Comparison of ENCODE assay signal across 22 cellular contexts in genomic region chr1:220695426-220695825, GRCh38. TPM values are rescaled to one million over a fixed set of nuclear protein-coding genes. Genes with fewer than 3 reads are reported as not detected.
DNase-seq lines count a peak whose midpoint lies in the region; ATAC-seq lines count a peak whose summit lies in the region.
"Had no signal": no experiment of that assay in that cellular context is flagged by ENCODE, and none has a peak within 500 bp of the region (broad histone marks: within the 10 kb centered on the region; RNA-seq: fewer than 3 reads in every experiment).

No MANE protein-coding gene starts in this region.

- H3K18ac ChIP-seq in neuronal stem cell (ENCODE audit: low read length) (no peak overlapping the region), trophoblast cell (ENCODE audit: low read length) (no peak overlapping the region)

- H3K79me1 ChIP-seq in neuronal stem cell (ENCODE audit: low read depth, low read length) (peaks cover 2% of the 10 kb centered on the region), trophoblast cell (ENCODE audit: low read length) (peaks cover 10% of the 10 kb centered on the region)

- H3K4me2 ChIP-seq in neuronal stem cell (ENCODE audit: insufficient read depth, low read length, poor library complexity, severe bottlenecking): no peak overlapping the region
- no peak overlapping the region for H3K4me2 ChIP-seq in trophoblast cell (ENCODE audit: low read length)
- H3K4me2 ChIP-seq: BLaER1 had no signal

- H3K4me1 ChIP-seq in neuronal stem cell (ENCODE audit: control insufficient read depth in 2 of 2, insufficient read depth in 1 of 2, low read depth in 1 of 2, low read length in 2 of 2): peaks cover 0 to 2% of the 10 kb centered on the region in 2 donors
- H3K4me1 ChIP-seq in trophoblast cell (ENCODE audit: control insufficient read depth in 1 of 2, insufficient read depth in 2 of 2, low read length in 2 of 2): peaks cover 19 to 20% of the 10 kb centered on the region in 2 experiments
- H3K4me1 ChIP-seq: BE2C had no signal

- H3K9me3 ChIP-seq in neuronal stem cell (replicated peaks in 1 of 2; ENCODE audit: control insufficient read depth in 2 of 2, insufficient read depth in 1 of 2, low read depth in 1 of 2, low read length in 2 of 2) (no peaks in the 10 kb centered on the region), trophoblast cell (ENCODE audit: insufficient read depth, low read depth, low read length) (peaks cover 4% of the 10 kb centered on the region)
- H3K9me3 ChIP-seq: BE2C had no signal

- H3K36me3 ChIP-seq in neuronal stem cell (replicated peaks in 1 of 2; ENCODE audit: control insufficient read depth in 2 of 2, insufficient read depth in 2 of 2, low read length in 2 of 2): no peaks in the 10 kb centered on the region
- H3K36me3 ChIP-seq in trophoblast cell (ENCODE audit: control insufficient read depth in 1 of 2, insufficient read depth in 2 of 2, low read length in 2 of 2): peaks cover 8 to 14% of the 10 kb centered on the region in 2 experiments
- H3K36me3 ChIP-seq: BE2C, BLaER1 had no signal

- no peak overlapping the region for H3K4me3 ChIP-seq in neuronal stem cell (ENCODE audit: low read length in 2 of 2)
- H3K4me3 ChIP-seq in trophoblast cell (ENCODE audit: low read depth, low read length): no peak overlapping the region
- H3K4me3 ChIP-seq: BLaER1, GM12878 had no signal

- H3K14ac ChIP-seq in neuronal stem cell (ENCODE audit: low read length): no peak overlapping the region
- H3K14ac ChIP-seq in trophoblast cell (ENCODE audit: low read length): no peak overlapping the region

- no peak overlapping the region for H2BK15ac ChIP-seq in neuronal stem cell (ENCODE audit: low read length)

- peaks cover 6% of the 10 kb centered on the region for H3K79me2 ChIP-seq in trophoblast cell (ENCODE audit: control insufficient read depth, insufficient read depth, low read length, poor library complexity)

- no peak overlapping the region for H3K9ac ChIP-seq in neuronal stem cell (ENCODE audit: low read depth, low read length, poor library complexity)
- no peak overlapping the region for H3K9ac ChIP-seq in trophoblast cell (ENCODE audit: low read length)
- H3K9ac ChIP-seq: BLaER1 had no signal

- DNase-seq in neuronal stem cell (ENCODE audit: low spot score) (no peak), trophoblast cell (peak; percentile 90 to 96), RKO (ENCODE audit: low spot score) (no peak), CD1c-positive myeloid dendritic cell (ENCODE audit: extremely low spot score) (no peak)
- DNase-seq: 8988T; ACHN; BE2C; CD4-positive, alpha-beta memory T cell; CD4-positive, CD25-positive, alpha-beta regulatory T cell; CD8-positive, alpha-beta memory T cell; COR-L47; DMS 273 treated with DMSO at 0.1 percent for 48 hours; DMS153; DMS53; DMS79; DND-41; EL; GDM1 had no signal

- H2AK5ac ChIP-seq in neuronal stem cell (ENCODE audit: low read depth, low read length): no peak overlapping the region
- no peak overlapping the region for H2AK5ac ChIP-seq in trophoblast cell (ENCODE audit: low read length)

- H2BK5ac ChIP-seq in neuronal stem cell (ENCODE audit: low read length): peak overlapping the region; percentile 19
- H2BK5ac ChIP-seq in trophoblast cell (ENCODE audit: low read depth, low read length, poor library complexity): no peak overlapping the region

- no peak overlapping the region for H2BK12ac ChIP-seq in neuronal stem cell (ENCODE audit: low read length)
- H2BK12ac ChIP-seq in trophoblast cell (ENCODE audit: low read length): no peak overlapping the region

- H4K91ac ChIP-seq in neuronal stem cell (ENCODE audit: low read depth, low read length, poor library complexity): no peak overlapping the region
- no peak overlapping the region for H4K91ac ChIP-seq in trophoblast cell (ENCODE audit: low read depth, low read length)

- H2BK120ac ChIP-seq in neuronal stem cell (ENCODE audit: low read depth, low read length): no peak overlapping the region
- H2BK120ac ChIP-seq in trophoblast cell (ENCODE audit: insufficient read depth, low read length, poor library complexity): no peak overlapping the region

- H3K27me3 ChIP-seq in neuronal stem cell (ENCODE audit: control insufficient read depth in 3 of 3, insufficient read depth in 3 of 3, low read depth in 1 of 3, low read length in 3 of 3): peaks cover 2 to 38% (median 18%) of the 10 kb centered on the region in 3 experiments
- no peaks in the 10 kb centered on the region for H3K27me3 ChIP-seq in trophoblast cell (ENCODE audit: insufficient read depth, low read length)

- H4K8ac ChIP-seq in neuronal stem cell (ENCODE audit: low read depth, low read length) (no peak overlapping the region), trophoblast cell (ENCODE audit: low read depth, low read length) (no peak overlapping the region)

- no peak overlapping the region for H4K12ac ChIP-seq in trophoblast cell (ENCODE audit: low read depth, low read length)

- no CpG with 5 or more reads among the region's 4 CpGs for WGBS in neuronal stem cell (ENCODE audit: extremely low coverage in 2 of 2, insufficient read length in 2 of 2, insufficient replicate concordance in 1 of 2), 2 donors
- WGBS in trophoblast cell (ENCODE audit: extremely low coverage, insufficient coverage, insufficient read length): no CpG with 5 or more reads among the region's 4 CpGs

- no peak for ATAC-seq in HG02973 (IDR thresholded peaks at IDR 0.05; ENCODE audit: unreplicated experiment)
- ATAC-seq: GM12878 had no signal

- H3K4ac ChIP-seq in neuronal stem cell (ENCODE audit: low read length) (no peak overlapping the region), trophoblast cell (ENCODE audit: low read depth, low read length) (no peak overlapping the region)

- H3K27ac ChIP-seq in neuronal stem cell (replicated peaks; ENCODE audit: low read length) (no peak overlapping the region), trophoblast cell (ENCODE audit: low read depth, low read length) (peak overlapping the region; percentile 1)
- H3K27ac ChIP-seq: BLaER1, C4-2B had no signal

- no peak overlapping the region for H2AFZ ChIP-seq in neuronal stem cell (ENCODE audit: low read length)
- H2AFZ ChIP-seq in trophoblast cell (ENCODE audit: insufficient read depth, low read length, poor library complexity): no peak overlapping the region

- H3K23ac ChIP-seq in neuronal stem cell (ENCODE audit: low read depth, low read length, poor library complexity) (no peak overlapping the region), trophoblast cell (ENCODE audit: low read length) (no peak overlapping the region)

RNA-seq across cellular contexts. Expression of gene C1orf115, which starts 5.3 kb away (rescaled TPM):
- 3.8 TPM for polyA plus RNA-seq in neuronal stem cell (2013, experiment 1 of 2)
- 3.9 TPM for polyA plus RNA-seq in neuronal stem cell (2013, experiment 2 of 2)
- 37.0 and 40.6 TPM in 2 replicates for polyA plus RNA-seq in trophoblast cell (2013)

RNA-seq across cellular contexts. Expression of gene MTARC2, which starts 52.7 kb away (rescaled TPM):
- not detected for polyA plus RNA-seq in neuronal stem cell (2013, experiment 1 of 2)
- polyA plus RNA-seq in neuronal stem cell (2013, experiment 2 of 2): not detected
- 5.5 and 5.6 TPM in 2 replicates for polyA plus RNA-seq in trophoblast cell (2013)
- polyA plus RNA-seq: CD4-positive, CD25-positive, alpha-beta regulatory T cell; CD8-positive, alpha-beta memory T cell had no signal

Comparison
In these comparisons a context has a peak if more than half of its experiments do, and no peak if none do; other contexts are left out.
1. DNase-seq: peak in trophoblast cell (2 of 2); none in neuronal stem cell (single experiment), RKO (single experiment) and CD1c-positive myeloid dendritic cell (single experiment).